ENCODE assay signal across 30 cellular contexts in genomic region chr15:100107606-100108225, GRCh38.
DNase-seq lines count a peak whose midpoint lies in the region; ATAC-seq, FAIRE-seq and TF ChIP-seq lines count a peak whose summit lies in the region.
"Had no signal": no experiment of that assay in that cellular context is flagged by ENCODE, and none has a peak within 500 bp of the region (broad histone marks: within the 10 kb centered on the region; RNA-seq: fewer than 3 reads in every experiment).

No MANE protein-coding gene starts in this region.

- intact Hi-C loops in Right ventricle myocardium inferior (cut with DNase I) (no loop called here), posterior vena cava (cut with DNase I) (loop anchor here in 1 of 2 donors (5.0 to 10.0 kb wide), 2 partner anchors 173 to 1085 kb away; no protein-coding TSS in a partner anchor)

- H3K4me1 ChIP-seq in right atrium auricular region = peaks cover 0 to 32% of the 10 kb centered on the region in 2 donors
- peaks cover 16% of the 10 kb centered on the region for H3K4me1 ChIP-seq in RWPE2 (ENCODE audit: insufficient read depth, poor library complexity, severe bottlenecking)

- no peak for FAIRE-seq in GM12892 (lab: Jason Lieb, UNC)
- FAIRE-seq: G401.6, GM12878, H1, K562 had no signal

- no peaks in the 10 kb centered on the region for H3K9me3 ChIP-seq in right atrium auricular region
- no peaks in the 10 kb centered on the region for H3K9me3 ChIP-seq in RWPE2 (ENCODE audit: severe bottlenecking)
- H3K9me3 ChIP-seq: BLaER1 had no signal

- TF ChIP-seq POLR2A in GM12892 (IDR thresholded peaks at IDR 0.05; ENCODE audit: low read depth, low read length) = no peak

- H3K36me3 ChIP-seq in right atrium auricular region (no peaks in the 10 kb centered on the region), RWPE2 (ENCODE audit: low read depth) (no peaks in the 10 kb centered on the region)
- H3K36me3 ChIP-seq: BLaER1 had no signal

- DNase-seq in right atrium auricular region (ENCODE audit: low spot score) (peak; percentile 54), Right ventricle myocardium inferior (ENCODE audit: missing footprints) (no peak), RWPE2 (ENCODE audit: low spot score) (peak; percentile 51), posterior vena cava (ENCODE audit: low spot score) (peak; percentile 55), GM12892 (ENCODE audit: insufficient read length) (no peak), GM10266 (ENCODE audit: extremely low spot score) (no peak)
- DNase-seq: CD4-positive, alpha-beta T cell; DMS53; Kasumi-1; MV-4-11; NCI-H1105; NCI-H1436 treated with DMSO at 0.1 percent for 48 hours; NCI-H187 treated with DMSO at 0.1 percent for 48 hours; NCI-H2107; NCI-H446 treated with DMSO at 0.1 percent for 48 hours; NCI-H526; NCI-H82; NK-92 treated with Interleukin-12 subunit alpha and Interleukin-12 subunit beta, amount 100 ng/mL, for 24 hours; PC-3; RPMI8226; SIG-M5 had no signal

- no peak overlapping the region for H3K4me3 ChIP-seq in right atrium auricular region
- H3K4me3 ChIP-seq in RWPE2 (ENCODE audit: severe bottlenecking) = no peak overlapping the region
- H3K4me3 ChIP-seq: BLaER1, GM12878, K562, SK-N-MC had no signal

- no peak for ATAC-seq in Right ventricle myocardium inferior
- no peak for ATAC-seq in RWPE2 (ENCODE audit: low read depth)
- ATAC-seq in HG03442 (IDR thresholded peaks at IDR 0.05; ENCODE audit: unreplicated experiment) = no peak
- ATAC-seq: GM12878, HCT116, K562, PC-3 had no signal

- H3K27ac ChIP-seq in right atrium auricular region = no peak overlapping the region
- H3K27ac ChIP-seq in RWPE2 (ENCODE audit: poor library complexity, severe bottlenecking) = no peak overlapping the region
- H3K27ac ChIP-seq: BLaER1, HL-60, SK-N-MC had no signal

- no peak for TF ChIP-seq CTCF in right atrium auricular region (IDR thresholded peaks at IDR 0.05)
- TF ChIP-seq CTCF in RWPE2 (IDR thresholded peaks at IDR 0.05; ENCODE audit: poor library complexity, severe bottlenecking) = no peak
- TF ChIP-seq CTCF in GM10266 (IDR thresholded peaks at IDR 0.05; ENCODE audit: control insufficient read depth, insufficient read depth, low read depth, missing control alignments) = no peak

- H3K27me3 ChIP-seq in right atrium auricular region = no peaks in the 10 kb centered on the region
- H3K27me3 ChIP-seq in RWPE2 (ENCODE audit: insufficient read depth, poor library complexity, severe bottlenecking) = no peaks in the 10 kb centered on the region
- H3K27me3 ChIP-seq: BLaER1 had no signal

Comparison
In these comparisons a context has a peak if more than half of its experiments do, and no peak if none do; other contexts are left out.
1. DNase-seq: peak in right atrium auricular region (single experiment), RWPE2 (single experiment) and posterior vena cava (single experiment); none in Right ventricle myocardium inferior (single experiment), GM12892 (single experiment) and GM10266 (single experiment).